ENCODE assay signal across 7 cellular contexts in the genomic region with DNA sequence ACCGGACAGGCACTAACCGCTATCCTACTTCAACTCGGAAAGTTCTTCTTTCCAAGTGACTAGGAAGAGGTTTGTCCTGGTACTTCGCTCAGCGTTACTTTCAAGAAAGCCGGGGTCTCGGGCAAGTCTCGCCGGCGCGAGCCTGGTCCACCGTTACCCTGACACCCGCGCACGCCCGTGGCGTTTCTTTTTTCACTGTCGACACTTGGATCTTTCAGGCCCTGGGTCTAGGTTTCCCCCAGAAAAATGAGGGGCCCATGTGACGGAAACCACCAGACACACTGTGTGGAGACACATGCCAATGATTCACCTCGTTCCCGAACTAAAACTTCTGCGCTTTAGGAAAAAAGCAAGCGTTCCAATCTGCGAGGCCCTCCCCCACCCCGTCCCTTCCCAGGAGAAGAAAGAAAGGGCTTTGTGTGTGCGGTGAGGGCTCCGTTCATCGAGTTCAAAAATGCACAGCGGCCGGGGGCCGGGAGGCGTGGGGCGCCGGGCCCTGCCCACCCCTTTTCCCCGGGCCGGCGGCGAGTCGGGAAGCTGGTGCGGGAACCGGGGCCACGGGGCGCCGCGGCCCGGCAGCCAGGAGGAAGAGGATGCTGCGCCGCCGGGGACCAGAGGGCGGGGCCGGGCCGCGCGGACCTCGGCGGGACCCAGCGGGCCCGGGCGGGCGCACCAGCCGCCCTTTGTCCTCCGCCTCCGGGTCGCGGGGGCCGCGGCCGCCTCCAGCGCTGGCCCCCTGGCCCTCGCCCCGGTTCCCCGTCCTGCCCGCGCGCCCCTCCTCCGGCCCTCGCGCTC. TPM values are rescaled to one million over a fixed set of nuclear protein-coding genes. Genes with fewer than 3 reads are reported as not detected.
DNase-seq lines count a peak whose midpoint lies in the region; ATAC-seq and TF ChIP-seq lines count a peak whose summit lies in the region.

No MANE protein-coding gene starts in this region.

- TF ChIP-seq CTCF in WI38 (IDR thresholded peaks at IDR 0.05; ENCODE audit: low read depth, low read length) (no peak), fibroblast of villous mesenchyme (IDR thresholded peaks at IDR 0.05; ENCODE audit: insufficient read depth, low read depth, low read length) (no peak), nephron (IDR thresholded peaks at IDR 0.05; ENCODE audit: unreplicated experiment in 3 of 3) (no peak)

- no peaks in the 10 kb centered on the region for H3K9me3 Mint-ChIP-seq in nephron

- H3K4me1 Mint-ChIP-seq in nephron: peaks cover 56% of the 10 kb centered on the region

- DNase-seq in H4 (ENCODE audit: low spot score): peak; percentile 21
- DNase-seq in fibroblast of villous mesenchyme (ENCODE audit: low read depth): peak; percentile 25
- no peak for DNase-seq in NCI-H2107 treated with DMSO at 0.1 percent for 48 hours (lab: John Stamatoyannopoulos, UW; ENCODE audit: unreplicated experiment)
- DNase-seq in NCI-H1105 (lab: John Stamatoyannopoulos, UW): no peak

- H3K4me3 Mint-ChIP-seq in nephron: peak overlapping the region; percentile 98 to 100 (median 98)

- H3K36me3 Mint-ChIP-seq in nephron (ENCODE audit: low read depth): no peaks in the 10 kb centered on the region

- no peaks in the 10 kb centered on the region for H3K27me3 Mint-ChIP-seq in nephron (ENCODE audit: low read depth)

- H3K27ac Mint-ChIP-seq in nephron: peak overlapping the region; percentile 99 to 100 (median 99)

- H3K4me3 ChIP-seq in WI38 (ENCODE audit: low read depth, low read length) (peak overlapping the region; percentile 84), fibroblast of villous mesenchyme (ENCODE audit: low read depth, low read length) (peak overlapping the region; percentile 72)

- no peak for ATAC-seq in HG03196 (IDR thresholded peaks at IDR 0.05; ENCODE audit: unreplicated experiment)

RNA-seq across cellular contexts. Expression of gene ZNF521, which starts 2.6 kb away (rescaled TPM):
- total RNA-seq in H4 (2014; rRNA removed; shearing (Covaris generic)): 6.8 and 8.2 TPM in 2 replicates
- 4.7 and 11.3 TPM in 2 replicates for total RNA-seq in fibroblast of villous mesenchyme

Comparison
In these comparisons a context has a peak if more than half of its experiments do, and no peak if none do; other contexts are left out.
1. DNase-seq: peak in H4 (single experiment) and fibroblast of villous mesenchyme (single experiment); none in NCI-H2107 treated with DMSO at 0.1 percent for 48 hours (single experiment) and NCI-H1105 (single experiment).